ENCODE assay signal across 12 cellular contexts in the genomic region with DNA sequence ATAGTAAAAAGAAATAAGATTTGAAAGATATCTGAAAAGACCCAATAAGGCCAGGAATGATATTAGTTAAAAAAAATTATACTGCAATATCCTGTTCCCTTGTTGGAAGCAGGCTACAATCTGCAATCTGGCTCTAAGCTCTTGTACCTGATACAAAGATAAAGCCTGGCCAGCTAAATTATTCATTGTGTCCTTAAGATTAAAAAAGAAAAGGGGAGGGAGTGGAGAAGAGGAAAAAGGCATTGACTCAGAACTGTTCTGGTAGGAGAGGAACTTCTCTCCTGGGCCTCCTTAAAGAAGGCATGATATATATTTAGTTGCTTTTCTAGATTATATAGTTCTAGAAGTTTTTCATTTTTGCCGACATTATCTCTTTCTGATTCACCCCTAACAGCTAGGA. TPM values are rescaled to one million over a fixed set of nuclear protein-coding genes. Genes with fewer than 3 reads are reported as not detected.
A peak's percentile ranks its signal among the peaks of the same experiment; 100 is the strongest.
DNase-seq lines count a peak whose midpoint lies in the region; ATAC-seq and TF ChIP-seq lines count a peak whose summit lies in the region.
"Had no signal": no experiment of that assay in that cellular context is flagged by ENCODE, and none has a peak within 500 bp of the region (broad histone marks: within the 10 kb centered on the region; RNA-seq: fewer than 3 reads in every experiment).

No MANE protein-coding gene starts in this region.

- no peak for DNase-seq in CD4-positive, alpha-beta T cell
- DNase-seq in OCI-M1 (lab: John Stamatoyannopoulos, UW): peak; percentile 31
- no peak for DNase-seq in endothelial cell (ENCODE audit: low spot score)
- DNase-seq in nephron progenitor cell: no peak
- DNase-seq in NCI-H128 (lab: John Stamatoyannopoulos, UW; ENCODE audit: unreplicated experiment): no peak
- DNase-seq in ACHN: no peak
- DNase-seq in posterior cingulate gyrus: no peak
- DNase-seq: activated naive CD4-positive, alpha-beta T cell treated with anti-CD3 and anti-CD28 coated beads for 36 hours; mammary epithelial cell; NCI-H2029 treated with DMSO at 0.1 percent for 48 hours; stimulated activated CD4-positive, alpha-beta T cell treated with anti-CD3 and anti-CD28 coated beads, Interleukin-4, amount 100 ng/mL, for 24 hours; stimulated activated naive CD8-positive, alpha-beta T cell treated with anti-CD3 and anti-CD28 coated beads, Interleukin-15, amount 100 ng/mL, for 72 hours had no signal

- in situ Hi-C loops in ACHN (cut with HindIII; ENCODE audit: low pct_ligation_motif_present, low pct_unique_long_range_greater_than_20kb, low sequenced_read_pairs): no loop called here

- no peaks in the 10 kb centered on the region for H3K27me3 Mint-ChIP-seq in CD4-positive, alpha-beta T cell
- H3K27me3 Mint-ChIP-seq in endothelial cell (ENCODE audit: unreplicated experiment) (peaks cover 4% of the 10 kb centered on the region), nephron progenitor cell (ENCODE audit: low read depth, poor library complexity) (no peaks in the 10 kb centered on the region)
- H3K27me3 Mint-ChIP-seq: stimulated activated naive CD8-positive, alpha-beta T cell treated with anti-CD3 and anti-CD28 coated beads, Interleukin-15, amount 100 ng/mL, for 72 hours had no signal

- H3K36me3 Mint-ChIP-seq in CD4-positive, alpha-beta T cell (ENCODE audit: low read depth): peaks cover 92% of the 10 kb centered on the region
- H3K36me3 Mint-ChIP-seq in endothelial cell (ENCODE audit: low read depth, unreplicated experiment): peaks cover 45% of the 10 kb centered on the region
- H3K36me3 Mint-ChIP-seq in nephron progenitor cell (ENCODE audit: low read depth): peaks cover 45% of the 10 kb centered on the region

- no peak for ATAC-seq in CD4-positive, alpha-beta T cell (ENCODE audit: poor library complexity)
- ATAC-seq: stimulated activated naive CD8-positive, alpha-beta T cell treated with anti-CD3 and anti-CD28 coated beads, Interleukin-15, amount 100 ng/mL, for 72 hours had no signal

- no peaks in the 10 kb centered on the region for H3K9me3 Mint-ChIP-seq in CD4-positive, alpha-beta T cell
- H3K9me3 Mint-ChIP-seq in endothelial cell (ENCODE audit: unreplicated experiment) (no peaks in the 10 kb centered on the region), nephron progenitor cell (peaks cover 9% of the 10 kb centered on the region)

- no peaks in the 10 kb centered on the region for H3K9me3 ChIP-seq in CD4-positive, alpha-beta T cell (ENCODE audit: control insufficient read depth, low read length)

- no peak for TF ChIP-seq CTCF in CD4-positive, alpha-beta T cell (IDR thresholded peaks at IDR 0.05)
- TF ChIP-seq CTCF in endothelial cell (IDR thresholded peaks at IDR 0.05; ENCODE audit: unreplicated experiment) (no peak), nephron progenitor cell (IDR thresholded peaks at IDR 0.05) (no peak)

- POLR2A ChIA-PET in CD4-positive, alpha-beta T cell (lab: Charles Lee): interaction anchor here (0.8 to 1.0 kb wide), 3 partner anchors 9 to 11 kb away, joined by 3 to 4 read pairs (median 4); no protein-coding TSS in a partner anchor

- H3K27ac ChIP-seq in CD4-positive, alpha-beta T cell (ENCODE audit: low read depth, low read length): no peak overlapping the region

- peak overlapping the region; percentile 79 for H3K27ac Mint-ChIP-seq in CD4-positive, alpha-beta T cell
- H3K27ac Mint-ChIP-seq in endothelial cell (ENCODE audit: unreplicated experiment) (peak overlapping the region; percentile 3), nephron progenitor cell (peak overlapping the region; percentile 64)
- H3K27ac Mint-ChIP-seq: activated naive CD4-positive, alpha-beta T cell treated with anti-CD3 and anti-CD28 coated beads for 36 hours had no signal

- intact Hi-C loops in CD4-positive, alpha-beta T cell (cut with DNase I, micrococcal nuclease): no loop called here
- intact Hi-C loops in posterior cingulate gyrus (cut with DNase I): no loop called here

- no peaks in the 10 kb centered on the region for H3K27me3 ChIP-seq in CD4-positive, alpha-beta T cell (ENCODE audit: control insufficient read depth, insufficient read depth, low read length)

- H3K4me1 Mint-ChIP-seq in CD4-positive, alpha-beta T cell (ENCODE audit: low read depth): peaks cover 79% of the 10 kb centered on the region
- H3K4me1 Mint-ChIP-seq in endothelial cell (ENCODE audit: unreplicated experiment): peaks cover 20% of the 10 kb centered on the region
- H3K4me1 Mint-ChIP-seq in nephron progenitor cell: peaks cover 13% of the 10 kb centered on the region

- H3K4me3 Mint-ChIP-seq in CD4-positive, alpha-beta T cell: no peak overlapping the region
- H3K4me3 Mint-ChIP-seq in endothelial cell (ENCODE audit: unreplicated experiment): peak overlapping the region; percentile 15
- H3K4me3 Mint-ChIP-seq in nephron progenitor cell: no peak overlapping the region
- H3K4me3 Mint-ChIP-seq: activated naive CD4-positive, alpha-beta T cell treated with anti-CD3 and anti-CD28 coated beads for 36 hours; stimulated activated naive CD8-positive, alpha-beta T cell treated with anti-CD3 and anti-CD28 coated beads, Interleukin-15, amount 100 ng/mL, for 72 hours had no signal

- CTCF ChIA-PET in CD4-positive, alpha-beta T cell (lab: Charles Lee): interaction anchor here (1.3 kb wide), 1 partner anchor 16 kb away, joined by 4 read pairs; no protein-coding TSS in a partner anchor

RNA-seq across cellular contexts. Expression of a gene that starts 46.7 kb away (rescaled TPM):
- total RNA-seq in CD4-positive, alpha-beta T cell: 10 to 100 TPM; 11.4 to 14.9 TPM
- total RNA-seq in endothelial cell (ENCODE audit: unreplicated experiment): 27.6 TPM

Comparison
In these comparisons a context has a peak if more than half of its experiments do, and no peak if none do; other contexts are left out.
1. H3K27ac Mint-ChIP-seq: peak in every context shown above with its lines; median percentile 79 in CD4-positive, alpha-beta T cell; 64 in nephron progenitor cell; 3 in endothelial cell.